Comparison of ENCODE assay signal across 9 cellular contexts in the genomic region with DNA sequence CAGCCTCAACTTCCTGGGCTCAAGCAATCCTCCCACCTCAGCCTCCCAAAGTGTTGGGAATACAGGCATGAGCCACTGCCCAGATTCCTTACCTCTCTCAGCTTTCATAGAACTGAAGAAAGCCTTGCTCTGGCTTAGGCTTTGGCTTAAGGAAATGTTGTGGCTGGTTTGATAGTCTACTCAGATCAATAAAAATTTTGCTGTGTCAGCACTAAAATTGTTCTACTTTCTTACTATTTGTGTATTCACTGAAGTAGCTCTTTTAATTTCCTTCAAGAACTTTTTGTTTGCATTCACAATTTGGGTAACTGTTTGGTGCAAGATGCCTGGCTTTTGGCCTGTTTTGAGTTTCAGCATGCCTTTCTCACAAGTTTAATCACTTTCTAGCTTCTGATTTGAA.
"Had no signal": no experiment of that assay in that cellular context is flagged by ENCODE, and none has a peak within 500 bp of the region (broad histone marks: within the 10 kb centered on the region; RNA-seq: fewer than 3 reads in every experiment).

No MANE protein-coding gene starts in this region.

- H3K4me2 ChIP-seq: KMS-11 had no signal

- H3K27ac ChIP-seq: GM23248, KMS-11 had no signal

- H2AFZ ChIP-seq: GM23248 had no signal

- H3K9ac ChIP-seq: GM23248, KMS-11 had no signal

- H3K4me3 ChIP-seq: GM23248 had no signal

- FAIRE-seq: H54, HTR-8/SVneo had no signal

- DNase-seq: GM23248, GOT3, H9, HCEC 1CT, Karpas-422, KBM-7 had no signal
